Comparison of ENCODE assay signal across 25 cellular contexts in genomic region chr3:61545716-61546115, GRCh38.
"Had no signal": no experiment of that assay in that cellular context is flagged by ENCODE, and none has a peak within 500 bp of the region (broad histone marks: within the 10 kb centered on the region; RNA-seq: fewer than 3 reads in every experiment).

No MANE protein-coding gene starts in this region.

- DNase-seq: islet precursor cell; left ventricle myocardium inferior; mesendoderm; naive B cell; natural killer cell; nephron progenitor cell; nucleus accumbens; pancreas; posterior cingulate gyrus; retina; right cardiac atrium; sigmoid colon; small intestine; spleen; stimulated activated CD4-positive, alpha-beta T cell treated with anti-CD3 and anti-CD28 coated beads, Interleukin-4, amount 100 ng/mL, for 24 hours; stimulated activated naive CD4-positive, alpha-beta T cell; tibial artery; trophoblast cell; upper lobe of right lung had no signal

- ATAC-seq: natural killer cell; pancreas; right cardiac atrium; stimulated activated effector memory CD8-positive, alpha-beta T cell treated with anti-CD3 and anti-CD28 coated beads, Interleukin-12 subunit alpha, Interleukin-12 subunit beta, amount 100 ng/mL, for 72 hours; upper lobe of right lung had no signal

- H3K36me3 ChIP-seq: left ventricle myocardium inferior, pancreas, prostate gland, sigmoid colon, spleen, suprapubic skin, thoracic aorta, tibial artery, upper lobe of right lung had no signal

- H3K9me3 ChIP-seq: left ventricle myocardium inferior, pancreas, prostate gland, sigmoid colon, suprapubic skin, thoracic aorta, tibial artery, upper lobe of right lung had no signal

- H3K27ac ChIP-seq: hepatocyte, left ventricle myocardium inferior, pancreas, prostate gland, sigmoid colon, spleen, suprapubic skin, thoracic aorta, tibial artery, upper lobe of right lung had no signal

- H3K4me3 ChIP-seq: hepatocyte, left ventricle myocardium inferior, lung, pancreas, prostate gland, sigmoid colon, spleen, suprapubic skin, thoracic aorta, tibial artery, upper lobe of right lung had no signal

- H3K4me1 ChIP-seq: left ventricle myocardium inferior, prostate gland, sigmoid colon, spleen, suprapubic skin, upper lobe of right lung had no signal
